Comparison of ENCODE assay signal across 8 cellular contexts in the genomic region with DNA sequence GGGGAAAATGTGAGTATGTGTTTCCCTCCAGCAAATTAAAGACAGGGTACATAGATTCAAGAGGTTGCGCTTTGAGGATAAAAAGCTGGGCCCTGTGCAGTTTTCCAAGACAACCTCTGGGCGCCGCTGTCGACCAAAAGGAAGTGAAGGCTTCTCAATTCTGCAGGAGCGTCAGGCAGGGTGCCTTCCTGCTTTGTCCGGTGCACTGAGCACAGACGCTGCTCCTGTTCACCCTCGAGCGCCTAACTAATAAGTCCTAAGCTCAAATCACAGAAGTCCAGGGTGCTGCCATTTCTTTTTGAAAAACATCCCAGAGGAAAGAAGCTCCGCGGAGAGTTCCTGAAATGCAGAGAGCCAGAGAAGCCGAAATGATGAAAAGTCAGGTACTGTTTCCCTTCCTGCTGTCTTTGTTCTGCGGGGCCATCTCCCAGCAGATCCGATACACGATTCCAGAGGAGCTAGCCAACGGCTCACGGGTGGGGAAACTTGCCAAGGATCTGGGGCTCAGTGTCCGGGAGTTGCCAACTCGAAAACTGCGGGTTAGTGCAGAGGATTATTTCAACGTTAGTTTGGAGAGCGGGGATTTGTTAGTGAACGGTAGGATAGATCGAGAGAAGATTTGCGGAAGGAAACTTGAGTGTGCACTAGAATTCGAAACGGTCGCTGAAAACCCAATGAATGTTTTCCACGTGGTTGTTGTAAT. TPM values are rescaled to one million over a fixed set of nuclear protein-coding genes. Genes with fewer than 3 reads are reported as not detected.
DNase-seq lines count a peak whose midpoint lies in the region; ATAC-seq and TF ChIP-seq lines count a peak whose summit lies in the region.

A gene (plus strand): TSS at position 183 of the 703 bp plus-strand sequence. CDS start 162 bp downstream, at position 345.

- no peak within 1 kb of the TSS for H3K27ac ChIP-seq in mesendoderm (ENCODE audit: low read depth, low read length)

- WGBS in mesendoderm (ENCODE audit: extremely low coverage, insufficient coverage, low lambda C conversion rate), result 100% methylated on average over 6 of the region's 29 CpGs

- peak within 1 kb of the TSS; percentile 17 for H3K56ac ChIP-seq in mesendoderm (ENCODE audit: low read length)

- H3K23ac ChIP-seq in mesendoderm (ENCODE audit: low read length), result no peak within 1 kb of the TSS

- H3K27me3 Mint-ChIP-seq in Calu3 (ENCODE audit: unreplicated experiment), result no peaks in the 10 kb centered on the region

- no peaks in the 10 kb centered on the region for H3K36me3 ChIP-seq in mesendoderm (ENCODE audit: control insufficient read depth, insufficient read depth, low read length)

- H3K4me1 ChIP-seq in mesendoderm (ENCODE audit: control insufficient read depth, low read depth, low read length), result no peaks in the 10 kb centered on the region

- BruUV-seq in Calu3 (replicated peaks; lab: Mats Ljungman, UMichigan), result no TSS peak

- ATAC-seq in HG03432 (IDR thresholded peaks at IDR 0.05; ENCODE audit: unreplicated experiment), result peak; percentile 91
- ATAC-seq in GM18861 (IDR thresholded peaks at IDR 0.05; ENCODE audit: unreplicated experiment), result no peak

- no peaks in the 10 kb centered on the region for H3K79me1 ChIP-seq in mesendoderm (ENCODE audit: low read length)

- peaks cover 5% of the 10 kb centered on the region for H3K36me3 Mint-ChIP-seq in Calu3 (ENCODE audit: insufficient read depth, unreplicated experiment)

- no peak within 1 kb of the TSS for H3K4me2 ChIP-seq in mesendoderm (ENCODE audit: low read length)

- peaks cover 16% of the 10 kb centered on the region for H3K9me3 Mint-ChIP-seq in Calu3 (ENCODE audit: low read depth, unreplicated experiment)

- H3K4me1 Mint-ChIP-seq in Calu3 (ENCODE audit: low read depth, unreplicated experiment), result no peaks in the 10 kb centered on the region

- H2AK5ac ChIP-seq in mesendoderm (ENCODE audit: low read length), result no peak within 1 kb of the TSS

- no peak within 1 kb of the TSS for H3K4me3 Mint-ChIP-seq in Calu3 (ENCODE audit: low read depth, unreplicated experiment)

- no peak within 1 kb of the TSS for H2BK120ac ChIP-seq in mesendoderm (ENCODE audit: low read depth, low read length)

- no peak within 1 kb of the TSS for H3K4ac ChIP-seq in mesendoderm (ENCODE audit: low read depth, low read length)

- H3K18ac ChIP-seq in mesendoderm (ENCODE audit: low read length), result no peak within 1 kb of the TSS

- no peaks in the 10 kb centered on the region for H3K27me3 ChIP-seq in mesendoderm (ENCODE audit: insufficient read depth, low read length, poor library complexity)

- intact Hi-C loops in Calu3 (cut with micrococcal nuclease; ENCODE audit: unreplicated experiment), result no loop called here

- H4K5ac ChIP-seq in mesendoderm (ENCODE audit: low read length), result no peak within 1 kb of the TSS

- H2BK5ac ChIP-seq in mesendoderm (ENCODE audit: low read length), result no peak within 1 kb of the TSS

- no peak within 1 kb of the TSS for H4K8ac ChIP-seq in mesendoderm (ENCODE audit: low read depth, low read length)

- no peak within 1 kb of the TSS for H3K4me3 ChIP-seq in mesendoderm (ENCODE audit: low read length)

- H3K9ac ChIP-seq in mesendoderm (ENCODE audit: low read length), result no peak within 1 kb of the TSS

- no peak for TF ChIP-seq CTCF in Calu3 (IDR thresholded peaks at IDR 0.05; ENCODE audit: unreplicated experiment)

- H2BK15ac ChIP-seq in mesendoderm (replicated peaks; ENCODE audit: low read depth), result no peak within 1 kb of the TSS

- H3K79me2 ChIP-seq in mesendoderm (ENCODE audit: control insufficient read depth, insufficient read depth, low read length), result no peaks in the 10 kb centered on the region

- CTCF ChIA-PET in Calu3 (lab: Charles Lee), result interaction anchor here (0.8 kb wide), 1 partner anchor 158 kb away, joined by 3 read pairs; a partner anchor contains a TSS

- peak; percentile 8 for DNase-seq in SKM-1 treated with dmso at 0.1 percent for 144 hours (lab: John Stamatoyannopoulos, UW; ENCODE audit: unreplicated experiment)
- DNase-seq in SKM-1 (lab: John Stamatoyannopoulos, UW; ENCODE audit: unreplicated experiment), result no peak
- peak; percentile 86 for DNase-seq in RPMI7951 (ENCODE audit: low read depth)
- peak; percentile 43 for DNase-seq in dedifferentiated amniotic fluid mesenchymal stem cell (ENCODE audit: extremely low spot score)
- DNase-seq in mesendoderm, result peak; percentile 85
- DNase-seq in Calu3, result no peak

- H3K27ac Mint-ChIP-seq in Calu3 (ENCODE audit: unreplicated experiment), result no peak within 1 kb of the TSS

RNA-seq across cellular contexts. Expression of the gene that starts here (rescaled TPM):
- total RNA-seq in RPMI7951 (2014; rRNA removed; shearing (Covaris generic)), result 10.6 and 10.9 TPM in 2 replicates
- 1.1 TPM for polyA plus RNA-seq in mesendoderm (2013, experiment 1 of 2)
- polyA plus RNA-seq in mesendoderm (2013, experiment 2 of 2), result 1.1 TPM
- 0.19 and 0.20 TPM in 2 replicates for total RNA-seq in Calu3 (2022)

Comparison
In these comparisons a context has a peak if more than half of its experiments do, and no peak if none do; other contexts are left out.
1. DNase-seq: peak in SKM-1 treated with dmso at 0.1 percent for 144 hours (single experiment), RPMI7951 (single experiment), dedifferentiated amniotic fluid mesenchymal stem cell (single experiment) and mesendoderm (single experiment); none in SKM-1 (single experiment) and Calu3 (single experiment).